In the genomic region with DNA sequence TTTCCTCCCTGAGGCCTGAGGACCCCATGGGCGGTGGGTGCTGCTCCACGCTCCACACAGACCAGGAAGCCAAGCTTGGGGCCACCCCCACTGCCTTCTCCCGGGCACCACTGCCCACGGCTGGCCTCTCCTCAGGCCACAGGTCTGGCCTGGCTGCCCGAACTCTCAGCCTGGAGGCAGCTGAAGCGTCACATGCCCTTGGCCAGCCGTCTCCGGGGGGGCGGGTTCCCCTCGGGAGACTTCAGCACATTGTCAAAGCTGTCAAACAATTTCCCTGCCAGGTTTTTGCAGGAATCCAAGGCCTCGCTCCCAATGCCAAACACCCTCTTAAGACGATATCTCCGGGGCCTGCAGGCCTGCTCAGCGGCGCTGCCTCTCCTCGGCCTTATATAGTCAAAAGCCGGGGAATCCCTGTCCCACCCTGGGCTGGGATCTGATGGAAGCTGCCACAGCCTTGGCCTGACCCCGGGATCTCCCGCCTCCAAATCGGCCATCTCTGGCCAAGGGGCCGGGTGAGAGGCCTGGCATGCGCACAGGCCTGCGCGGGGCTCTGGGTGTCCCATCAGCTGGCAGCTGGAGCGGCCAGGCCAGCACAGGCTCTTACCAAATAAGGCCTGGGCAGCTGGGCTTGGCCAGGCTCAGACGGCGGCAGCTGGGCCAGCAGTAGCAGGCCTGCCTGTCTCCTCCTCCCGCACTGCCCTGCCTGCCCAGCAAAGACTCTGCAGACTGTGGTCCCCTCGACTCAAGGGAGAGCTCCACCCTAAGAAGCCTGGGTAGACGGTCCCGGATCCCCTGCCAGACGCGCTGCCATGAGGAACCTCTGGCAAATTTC, we compare ENCODE assay signal across 10 cellular contexts. TPM values are rescaled to one million over a fixed set of nuclear protein-coding genes. Genes with fewer than 3 reads are reported as not detected.
DNase-seq lines count a peak whose midpoint lies in the region; ATAC-seq and TF ChIP-seq lines count a peak whose summit lies in the region.
"Had no signal": no experiment of that assay in that cellular context is flagged by ENCODE, and none has a peak within 500 bp of the region (broad histone marks: within the 10 kb centered on the region; RNA-seq: fewer than 3 reads in every experiment).

No MANE protein-coding gene starts in this region.

- TF ChIP-seq CTCF in brain (conservative IDR thresholded peaks at IDR 0.05): no peak

- H3K4me3 ChIP-seq in skeletal muscle tissue (ENCODE audit: low read length in 3 of 3): peak overlapping the region in 2 of 3 donors; percentile 52 to 59

- peaks cover 0 to 4% (median 0%) of the 10 kb centered on the region in 3 donors for H3K9me3 ChIP-seq in skeletal muscle tissue (ENCODE audit: control insufficient read depth in 3 of 3, low read length in 3 of 3)

- ATAC-seq in GM18909 (IDR thresholded peaks at IDR 0.05; ENCODE audit: poor library complexity, unreplicated experiment): no peak
- ATAC-seq in GM18519 (IDR thresholded peaks at IDR 0.05; ENCODE audit: low FRiP score, unreplicated experiment): no peak
- ATAC-seq: activated CD8-positive, alpha-beta memory T cell treated with anti-CD3 and anti-CD28 coated beads, Interleukin-2, amount 10 ng/mL, durations not matched to agents 7 days and 5 days had no signal

- peaks cover 63 to 84% (median 84%) of the 10 kb centered on the region in 3 donors for H3K4me1 ChIP-seq in skeletal muscle tissue (ENCODE audit: control insufficient read depth in 3 of 3, insufficient read depth in 3 of 3, low read length in 3 of 3)

- no peaks in the 10 kb centered on the region for H3K36me3 ChIP-seq in skeletal muscle tissue (ENCODE audit: control insufficient read depth in 3 of 3, insufficient read depth in 3 of 3, low read length in 3 of 3)

- H3K9me3 Mint-ChIP-seq in brain: peaks cover 6 to 20% (median 10%) of the 10 kb centered on the region in 5 experiments
- H3K9me3 Mint-ChIP-seq: naive B cell had no signal

- H3K4me1 Mint-ChIP-seq in brain: peaks cover 49% of the 10 kb centered on the region

- H3K36me3 Mint-ChIP-seq in brain: no peaks in the 10 kb centered on the region
- H3K36me3 Mint-ChIP-seq: naive B cell had no signal

- peak overlapping the region; percentile 82 to 96 (median 87) for H3K27ac Mint-ChIP-seq in brain
- H3K27ac Mint-ChIP-seq: activated CD8-positive, alpha-beta memory T cell treated with anti-CD3 and anti-CD28 coated beads, Interleukin-2, amount 10 ng/mL, durations not matched to agents 7 days and 5 days had no signal

- peak overlapping the region; percentile 98 for H3K27ac ChIP-seq in skeletal muscle tissue (ENCODE audit: low read depth, low read length)

- DNase-seq in HCEC 1CT (peak; percentile 38), iris pigment epithelial cell (ENCODE audit: low read depth) (peak; percentile 10), DMS79 (lab: John Stamatoyannopoulos, UW) (no peak)
- DNase-seq in stimulated activated naive CD4-positive, alpha-beta T cell treated with Interleukin-2 at 50 U/mL for 16 hours (lab: John Stamatoyannopoulos, UW): no peak
- DNase-seq: activated CD8-positive, alpha-beta memory T cell treated with anti-CD3 and anti-CD28 coated beads, Interleukin-2, amount 10 ng/mL, durations not matched to agents 7 days and 5 days; naive B cell had no signal

- H3K27me3 ChIP-seq in skeletal muscle tissue (ENCODE audit: control insufficient read depth in 3 of 3, insufficient read depth in 3 of 3, low read length in 3 of 3): no peaks in the 10 kb centered on the region

- H3K9ac ChIP-seq in skeletal muscle tissue (ENCODE audit: low read depth in 1 of 3, low read length in 3 of 3): peak overlapping the region; percentile 79 to 89 (median 84)

- H3K4me3 Mint-ChIP-seq in brain: no peak overlapping the region
- H3K4me3 Mint-ChIP-seq: activated CD8-positive, alpha-beta memory T cell treated with anti-CD3 and anti-CD28 coated beads, Interleukin-2, amount 10 ng/mL, durations not matched to agents 7 days and 5 days had no signal

- peaks cover 2% of the 10 kb centered on the region for H3K27me3 Mint-ChIP-seq in brain
- H3K27me3 Mint-ChIP-seq: naive B cell had no signal

RNA-seq across cellular contexts. Expression of gene RBM38, which starts 49.7 kb away (rescaled TPM):
- 74.8 TPM for polyA plus RNA-seq in brain (ENCODE audit: insufficient read depth, low read depth, low replicate concordance)
- 60.0 TPM for total RNA-seq in skeletal muscle tissue

Comparison
In these comparisons a context has a peak if more than half of its experiments do, and no peak if none do; other contexts are left out.
1. DNase-seq: peak in HCEC 1CT (single experiment) and iris pigment epithelial cell (single experiment); none in DMS79 (single experiment) and stimulated activated naive CD4-positive, alpha-beta T cell treated with Interleukin-2 at 50 U/mL for 16 hours (single experiment).